In genomic region chr17:2391597-2392251, GRCh38 we compare ENCODE assay signal across 8 cellular contexts. TPM values are rescaled to one million over a fixed set of nuclear protein-coding genes. Genes with fewer than 3 reads are reported as not detected.
DNase-seq lines count a peak whose midpoint lies in the region; ATAC-seq and TF ChIP-seq lines count a peak whose summit lies in the region.

No MANE protein-coding gene starts in this region.

- H3K36me3 ChIP-seq in heart right ventricle (peaks cover 0 to 26% (median 6%) of the 10 kb centered on the region in 9 donors), body of pancreas (replicated peaks in 1 of 2; ENCODE audit: insufficient read depth in 1 of 2, low read depth in 2 of 2) (peaks cover 0 to 6% of the 10 kb centered on the region in 2 donors)

- H3K4me1 ChIP-seq in heart right ventricle (peaks cover 45 to 60% (median 57%) of the 10 kb centered on the region in 9 donors), body of pancreas (peaks cover 53% of the 10 kb centered on the region)

- no peaks in the 10 kb centered on the region for H3K9me3 ChIP-seq in heart right ventricle
- no peaks in the 10 kb centered on the region for H3K9me3 ChIP-seq in body of pancreas

- TF ChIP-seq CTCF in heart right ventricle (IDR thresholded peaks at IDR 0.05): no peak
- TF ChIP-seq CTCF in body of pancreas (IDR thresholded peaks at IDR 0.05): no peak
- no peak for TF ChIP-seq CTCF in mesothelial cell of epicardium (IDR thresholded peaks at IDR 0.05; ENCODE audit: unreplicated experiment)

- peak overlapping the region; percentile 95 for H3K27ac Mint-ChIP-seq in mesothelial cell of epicardium

- peak overlapping the region in 9 of 10 donors; percentile 64 to 97 (median 71) for H3K4me3 ChIP-seq in heart right ventricle
- no peak overlapping the region for H3K4me3 ChIP-seq in body of pancreas

- DNase-seq in heart right ventricle (no peak), left cardiac atrium (no peak), body of pancreas (no peak), mesothelial cell of epicardium (ENCODE audit: low spot score in 2 of 2, unreplicated experiment in 2 of 2) (no peak), ureter (ENCODE audit: low spot score) (peak; percentile 49), OCI-M1 (lab: John Stamatoyannopoulos, UW) (no peak)

- H3K4me1 Mint-ChIP-seq in mesothelial cell of epicardium: peaks cover 37% of the 10 kb centered on the region

- H3K4me3 Mint-ChIP-seq in mesothelial cell of epicardium: peak overlapping the region; percentile 80

- peaks cover 10% of the 10 kb centered on the region for H3K36me3 Mint-ChIP-seq in mesothelial cell of epicardium

- H3K27me3 ChIP-seq in heart right ventricle (no peaks in the 10 kb centered on the region), body of pancreas (no peaks in the 10 kb centered on the region)

- 76 to 77% methylated on average over 18 of the region's 18 CpGs for WGBS in heart right ventricle, 2 donors
- 64 to 82% methylated on average over 18 of the region's 18 CpGs for WGBS in body of pancreas, 2 donors

- no peaks in the 10 kb centered on the region for H3K27me3 Mint-ChIP-seq in mesothelial cell of epicardium (ENCODE audit: low read depth)

- H3K27ac ChIP-seq in heart right ventricle (peak overlapping the region; percentile 56 to 100 (median 96)), body of pancreas (peak overlapping the region; percentile 86 to 99 (median 96))

- H3K9me3 Mint-ChIP-seq in mesothelial cell of epicardium: no peaks in the 10 kb centered on the region

- intact Hi-C loops in heart right ventricle (cut with DNase I) (loop anchor here in 2 of 10 donors (1.0 to 10.0 kb wide), 4 partner anchors 10 to 337 kb away; partner anchors contain the start of genes HIC1 (in 1 of the 2) and MNT (in 1 of the 2)), left cardiac atrium (cut with DNase I) (no loop called here), body of pancreas (cut with DNase I) (no loop called here)

- no peak for TF ChIP-seq POLR2A in body of pancreas (IDR thresholded peaks at IDR 0.05)

- ATAC-seq in heart right ventricle: no peak
- no peak for ATAC-seq in left cardiac atrium
- no peak for ATAC-seq in body of pancreas
- ATAC-seq in GM21447 (IDR thresholded peaks at IDR 0.05; ENCODE audit: unreplicated experiment): no peak
- no peak for ATAC-seq in HG02759 (IDR thresholded peaks at IDR 0.05; ENCODE audit: unreplicated experiment)

RNA-seq across cellular contexts. Expression of gene MNT, which starts 9.1 kb away (rescaled TPM):
- total RNA-seq in heart right ventricle (10 to 100 TPM in 6 of 10 donors, 1 to 10 TPM in 4; 6.9 to 14.1 (median 11.0) TPM), left cardiac atrium (10 to 100 TPM; 11.2 to 12.7 TPM), body of pancreas (10 to 100 TPM in 1 of 2 donors, 1 to 10 TPM in 1; 5.4 to 12.2 TPM), mesothelial cell of epicardium (47.5 to 49.1 TPM (median 48.3 TPM) in 3 replicates), ureter (47.4 TPM)
- polyA plus RNA-seq in heart right ventricle: 10 to 100 TPM in 1 of 2 donors, 1 to 10 TPM in 1; 5.0 to 11.6 TPM

RNA-seq across cellular contexts. Expression of gene SGSM2, which starts 54.4 kb away (rescaled TPM):
- 10 to 100 TPM; 21.6 to 33.4 (median 27.0) TPM for total RNA-seq in heart right ventricle
- polyA plus RNA-seq in heart right ventricle: 10 to 100 TPM; 21.0 to 75.1 TPM
- total RNA-seq in left cardiac atrium: 10 to 100 TPM; 30.7 to 35.5 TPM
- total RNA-seq in body of pancreas: 10 to 100 TPM; 32.7 to 77.5 TPM
- total RNA-seq in mesothelial cell of epicardium: 79.2 to 80.9 TPM (median 79.3 TPM) in 3 replicates
- total RNA-seq in ureter: 113 TPM

RNA-seq across cellular contexts. Expression of gene TSR1, which starts 55.5 kb away (rescaled TPM):
- total RNA-seq in heart right ventricle (10 to 100 TPM; 17.9 to 30.5 (median 23.4) TPM), left cardiac atrium (10 to 100 TPM; 15.9 to 25.3 TPM), body of pancreas (10 to 100 TPM; 24.9 to 59.3 TPM), mesothelial cell of epicardium (37.7 to 41.4 TPM (median 40.6 TPM) in 3 replicates), ureter (36.9 TPM)
- 10 to 100 TPM; 12.8 to 15.4 TPM for polyA plus RNA-seq in heart right ventricle

Comparison
In these comparisons a context has a peak if more than half of its experiments do, and no peak if none do; other contexts are left out.
1. H3K4me3 ChIP-seq: peak in heart right ventricle (9 of 10); none in body of pancreas (0 of 2).